8 cellular contexts compared by ENCODE assay signal in genomic region chr16:3444032-3444388, GRCh38. TPM values are rescaled to one million over a fixed set of nuclear protein-coding genes. Genes with fewer than 3 reads are reported as not detected.
A peak's percentile ranks its signal among the peaks of the same experiment; 100 is the strongest.
DNase-seq lines count a peak whose midpoint lies in the region; ATAC-seq, FAIRE-seq and TF ChIP-seq lines count a peak whose summit lies in the region.

No MANE protein-coding gene starts in this region.

- no peaks in the 10 kb centered on the region for H3K79me2 ChIP-seq in PC-9 (ENCODE audit: low read depth)

- peak; percentile 25 for ATAC-seq in HG02938 (IDR thresholded peaks at IDR 0.05; ENCODE audit: unreplicated experiment)

- no peak overlapping the region for H3K27ac ChIP-seq in PC-9

- no peak overlapping the region for H3K4me2 ChIP-seq in PC-9

- no peaks in the 10 kb centered on the region for H3K4me1 Mint-ChIP-seq in MCF 10A (ENCODE audit: insufficient read depth, unreplicated experiment)

- DNase-seq in GM12891 (ENCODE audit: insufficient read length, low spot score) = no peak
- no peak for DNase-seq in PC-9
- DNase-seq in MCF 10A (ENCODE audit: unreplicated experiment) = peak; percentile 71
- peak; percentile 65 for DNase-seq in islet precursor cell
- peak; percentile 15 to 27 for DNase-seq in stimulated activated CD4-positive, alpha-beta T cell treated with anti-CD3 and anti-CD28 coated beads, Interleukin-2, amount 100 ng/mL, for 48 hours
- no peak for DNase-seq in iPS-NIHi7 (ENCODE audit: extremely low spot score)
- DNase-seq in globus pallidus (ENCODE audit: low spot score) = no peak

- H3F3A ChIP-seq in PC-9 (ENCODE audit: insufficient read depth, low read depth) = no peaks in the 10 kb centered on the region

- TF ChIP-seq CTCF in PC-9 (conservative IDR thresholded peaks at IDR 0.05) (no peak), MCF 10A (IDR thresholded peaks at IDR 0.05; ENCODE audit: unreplicated experiment) (no peak)

- no peaks in the 10 kb centered on the region for H3K36me3 ChIP-seq in PC-9 (ENCODE audit: low read depth)

- H3K27me3 ChIP-seq in PC-9 (ENCODE audit: insufficient read depth, low read depth) = peaks cover 25% of the 10 kb centered on the region

- H3K9me2 ChIP-seq in PC-9 (ENCODE audit: insufficient read depth) = no peaks in the 10 kb centered on the region

- H3K4me1 ChIP-seq in PC-9 (replicated peaks; ENCODE audit: insufficient read depth) = no peaks in the 10 kb centered on the region

- BruUV-seq in PC-9 (replicated peaks; lab: Mats Ljungman, UMichigan) (TSS peak; percentile 74), MCF 10A (replicated peaks; lab: Mats Ljungman, UMichigan) (TSS peak; percentile 84)

- FAIRE-seq in GM12891 (lab: Jason Lieb, UNC) = peak; percentile 55

- peak overlapping the region; percentile 96 for H3K27ac Mint-ChIP-seq in MCF 10A (ENCODE audit: low read depth, unreplicated experiment)

- POLR2A ChIA-PET in PC-9 (lab: Charles Lee; ENCODE audit: unreplicated experiment) = interaction anchor here (0.6 kb wide), 1 partner anchor 13 kb away, joined by 3 read pairs; no protein-coding TSS in a partner anchor
- POLR2A ChIA-PET in MCF 10A (lab: Yijun Ruan, JAX) = interaction anchor here (0.6 to 2.7 kb wide), 18 partner anchors 9 to 1018 kb away, joined by 3 to 53 read pairs (median 6); partner anchors contain the start of genes ZNF174, ZNF200, ZNF213 and ZNF263

- peak overlapping the region; percentile 87 for H3K4me3 Mint-ChIP-seq in MCF 10A (ENCODE audit: unreplicated experiment)

- peaks cover 7% of the 10 kb centered on the region for H3K9me3 Mint-ChIP-seq in MCF 10A (ENCODE audit: unreplicated experiment)

- CTCF ChIA-PET in PC-9 (lab: Charles Lee) = no interaction called here
- CTCF ChIA-PET in MCF 10A (lab: Yijun Ruan, JAX) = interaction anchor here (0.7 to 1.2 kb wide), 5 partner anchors 8 to 385 kb away, joined by 3 read pairs; no protein-coding TSS in a partner anchor

- peak; percentile 80 for TF ChIP-seq POLR2A in GM12891 (IDR thresholded peaks at IDR 0.05; ENCODE audit: low read depth, low read length)

- H3K9me3 ChIP-seq in PC-9 (ENCODE audit: insufficient read depth, low read depth) = no peaks in the 10 kb centered on the region

- intact Hi-C loops in PC-9 (cut with micrococcal nuclease; ENCODE audit: unreplicated experiment) = no loop called here
- intact Hi-C loops in MCF 10A (cut with micrococcal nuclease) = no loop called here

- no peak overlapping the region for H2AFZ ChIP-seq in PC-9

- H3K4me3 ChIP-seq in PC-9 = no peak overlapping the region

- no peaks in the 10 kb centered on the region for H4K20me1 ChIP-seq in PC-9 (ENCODE audit: insufficient read depth)

- H3K27me3 Mint-ChIP-seq in MCF 10A (ENCODE audit: insufficient read depth, unreplicated experiment) = no peaks in the 10 kb centered on the region

- H3K36me3 Mint-ChIP-seq in MCF 10A (ENCODE audit: insufficient read depth, unreplicated experiment) = peaks cover 57% of the 10 kb centered on the region

TF ChIP-seq in GM12891, 5 proteins besides CTCF, POLR2A, EP300 and RAD21:
- TF ChIP-seq POLR2AphosphoS5 (IDR thresholded peaks at IDR 0.05; ENCODE audit: low read depth, low read length) (peak; percentile 47; the same call in 1 of the 2 replicates), SPI1 (IDR thresholded peaks at IDR 0.05; ENCODE audit: low read depth, low read length) (no peak), POU2F2 (IDR thresholded peaks at IDR 0.05; ENCODE audit: low read depth, low read length) (no peak), TAF1 (IDR thresholded peaks at IDR 0.05; ENCODE audit: low read depth, low read length) (peak; percentile 69; the same call in 1 of the 2 replicates)

RNA-seq across cellular contexts. Expression of gene NAA60, which starts 0.5 kb away (rescaled TPM):
- polyA plus RNA-seq in GM12891 (2012; ENCODE audit: low read depth, missing spikeins) = 25.9 TPM
- 57.5 and 58.7 TPM in 2 replicates for total RNA-seq in PC-9 (2021)
- 38.6 and 40.8 TPM in 2 replicates for total RNA-seq in MCF 10A (2022)

RNA-seq across cellular contexts. Expression of gene ZNF597, which starts 0.7 kb away (rescaled TPM):
- 1.5 TPM for polyA plus RNA-seq in GM12891 (2012; ENCODE audit: low read depth, missing spikeins)
- total RNA-seq in PC-9 (2021) = 1.5 and 1.8 TPM in 2 replicates
- total RNA-seq in MCF 10A (2022) = 2.3 and 2.5 TPM in 2 replicates

RNA-seq across cellular contexts. Expression of gene ZNF174, which starts 43.0 kb away (rescaled TPM):
- polyA plus RNA-seq in GM12891 (2012; ENCODE audit: low read depth, missing spikeins) = 5.9 TPM
- total RNA-seq in PC-9 (2021) = 12.1 and 13.2 TPM in 2 replicates
- 7.5 and 8.9 TPM in 2 replicates for total RNA-seq in MCF 10A (2022)

RNA-seq across cellular contexts. Expression of gene ZSCAN32, which starts 43.2 kb away (rescaled TPM):
- 7.0 TPM for polyA plus RNA-seq in GM12891 (2012; ENCODE audit: low read depth, missing spikeins)
- total RNA-seq in PC-9 (2021) = 15.5 and 16.4 TPM in 2 replicates
- total RNA-seq in MCF 10A (2022) = 17.5 and 18.1 TPM in 2 replicates

RNA-seq across cellular contexts. Expression of gene C16orf90, which starts 51.3 kb away (rescaled TPM):
- not detected for polyA plus RNA-seq in GM12891 (2012; ENCODE audit: low read depth, missing spikeins)
- total RNA-seq in PC-9 (2021) (not detected in 2 replicates), MCF 10A (2022) (not detected in 2 replicates)

Comparison
In these comparisons a context has a peak if more than half of its experiments do, and no peak if none do; other contexts are left out.
1. DNase-seq: peak in MCF 10A (single experiment), islet precursor cell (single experiment) and stimulated activated CD4-positive, alpha-beta T cell treated with anti-CD3 and anti-CD28 coated beads, Interleukin-2, amount 100 ng/mL, for 48 hours (2 of 2); none in GM12891 (single experiment), PC-9 (0 of 2), iPS-NIHi7 (single experiment) and globus pallidus (single experiment).